In the genomic region with DNA sequence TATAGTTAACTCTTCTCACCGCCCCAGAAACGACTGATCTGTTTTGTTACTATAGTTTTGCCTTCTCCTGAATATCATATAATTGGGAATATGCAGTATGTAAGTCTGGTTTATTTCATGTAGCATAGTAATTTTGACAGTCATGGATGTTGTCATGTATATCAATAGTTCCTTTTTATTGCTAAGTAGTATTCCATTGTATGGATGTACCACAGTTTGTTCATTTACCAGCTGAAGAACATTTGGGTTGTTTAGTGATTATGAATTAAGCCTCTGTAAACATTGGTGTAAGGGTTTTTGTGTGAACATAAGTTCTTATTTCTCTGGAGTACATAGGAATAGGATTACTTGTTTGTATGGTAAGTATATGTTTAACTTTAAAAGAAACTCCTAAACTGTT, we compare ENCODE assay signal across 7 cellular contexts.
"Had no signal": no experiment of that assay in that cellular context is flagged by ENCODE, and none has a peak within 500 bp of the region (broad histone marks: within the 10 kb centered on the region; RNA-seq: fewer than 3 reads in every experiment).

No MANE protein-coding gene starts in this region.

- FAIRE-seq: G401.6, GM12891, GM12892, GM18507, GM19239 had no signal

- DNase-seq: GDM1, GF-D8 had no signal
